8 cellular contexts compared by ENCODE assay signal in genomic region chr19:3507371-3508120, GRCh38. TPM values are rescaled to one million over a fixed set of nuclear protein-coding genes. Genes with fewer than 3 reads are reported as not detected.
DNase-seq lines count a peak whose midpoint lies in the region; ATAC-seq and TF ChIP-seq lines count a peak whose summit lies in the region.

No MANE protein-coding gene starts in this region.

- no peak for ATAC-seq in upper lobe of right lung

- peak overlapping the region; percentile 61 for H3K9ac ChIP-seq in muscle layer of colon (ENCODE audit: low read length)

- H3K4me3 ChIP-seq in GM06990 (replicated peaks; ENCODE audit: low read depth, low read length), result peak overlapping the region; percentile 75
- peak overlapping the region; percentile 69 to 99 (median 91) for H3K4me3 ChIP-seq in dorsolateral prefrontal cortex
- peak overlapping the region; percentile 78 to 84 for H3K4me3 ChIP-seq in muscle layer of colon (ENCODE audit: low read depth in 1 of 2, low read length in 2 of 2)
- peak overlapping the region; percentile 75 for H3K4me3 ChIP-seq in upper lobe of right lung

- H3K9me3 ChIP-seq in muscle layer of colon (ENCODE audit: low read length) (no peaks in the 10 kb centered on the region), upper lobe of right lung (no peaks in the 10 kb centered on the region)

- TF ChIP-seq CTCF in GM06990 (IDR thresholded peaks at IDR 0.05; ENCODE audit: insufficient read depth, low read length, poor library complexity, severe bottlenecking) (no peak), dorsolateral prefrontal cortex (IDR thresholded peaks at IDR 0.05 in 54 of 56, conservative IDR thresholded peaks at IDR 0.05 in 2 of 56; ENCODE audit: low read depth in 1 of 56, partially characterized antibody in 56 of 56) (no peak), upper lobe of right lung (IDR thresholded peaks at IDR 0.05) (no peak)

- H3K4me1 ChIP-seq in muscle layer of colon (ENCODE audit: insufficient read depth, low read length) (peaks cover 4% of the 10 kb centered on the region), upper lobe of right lung (peaks cover 13% of the 10 kb centered on the region)

- no peak for DNase-seq in GM06990 (ENCODE audit: extremely low read depth, insufficient read length)
- DNase-seq in T-helper 2 cell, result peak in 4 of 5 experiments; percentile 12 to 33 (median 20)
- DNase-seq in dorsolateral prefrontal cortex, result peak in 2 of 10 donors; percentile 26 to 45
- DNase-seq in upper lobe of right lung, result no peak
- no peak for DNase-seq in superior temporal gyrus (ENCODE audit: extremely low spot score)
- no peak for DNase-seq in NOMO-1 treated with DMSO at 0.1 percent for 48 hours (lab: John Stamatoyannopoulos, UW; ENCODE audit: unreplicated experiment)
- DNase-seq in iPS-NIHi11 (ENCODE audit: low spot score), result no peak

- intact Hi-C loops in dorsolateral prefrontal cortex (cut with DNase I) (loop anchor here in 1 of 2 donors (5.0 kb wide), 1 partner anchor 35 kb away; no protein-coding TSS in a partner anchor), upper lobe of right lung (cut with DNase I) (no loop called here)

- H3K27me3 ChIP-seq in GM06990 (replicated peaks; ENCODE audit: control insufficient read depth, insufficient read depth, low read length), result no peaks in the 10 kb centered on the region
- H3K27me3 ChIP-seq in dorsolateral prefrontal cortex, result no peaks in the 10 kb centered on the region
- H3K27me3 ChIP-seq in muscle layer of colon (ENCODE audit: control insufficient read depth in 1 of 2, insufficient read depth in 2 of 2, low read length in 2 of 2), result no peaks in the 10 kb centered on the region
- no peaks in the 10 kb centered on the region for H3K27me3 ChIP-seq in upper lobe of right lung

- H3K27ac ChIP-seq in dorsolateral prefrontal cortex (peak overlapping the region in 30 of 59 donors; percentile 10 to 92 (median 86)), muscle layer of colon (ENCODE audit: low read depth, low read length) (peak overlapping the region; percentile 75), upper lobe of right lung (no peak overlapping the region)

- peaks cover 7% of the 10 kb centered on the region for H3K36me3 ChIP-seq in GM06990 (ENCODE audit: control insufficient read depth, insufficient read depth, low read length)
- peaks cover 16% of the 10 kb centered on the region for H3K36me3 ChIP-seq in muscle layer of colon (ENCODE audit: insufficient read depth, low read length)
- no peaks in the 10 kb centered on the region for H3K36me3 ChIP-seq in upper lobe of right lung

RNA-seq across cellular contexts. Expression of gene FZR1, which starts 1.4 kb away (rescaled TPM):
- 10 to 100 TPM; 46.4 to 99.1 (median 71.7) TPM for total RNA-seq in dorsolateral prefrontal cortex
- total RNA-seq in upper lobe of right lung, result 30.8 TPM

RNA-seq across cellular contexts. Expression of gene DOHH, which starts 7.1 kb away (rescaled TPM):
- total RNA-seq in dorsolateral prefrontal cortex, result 10 to 100 TPM; 16.9 to 48.4 (median 26.1) TPM
- total RNA-seq in upper lobe of right lung, result 12.2 TPM

RNA-seq across cellular contexts. Expression of gene SMIM44, which starts 24.3 kb away (rescaled TPM):
- total RNA-seq in dorsolateral prefrontal cortex, result 1 to 10 TPM in 2 of 120 experiments, not detected in 118; 1.4 to 1.6 TPM
- total RNA-seq in upper lobe of right lung, result not detected

RNA-seq across cellular contexts. Expression of gene SMIM24, which starts 27.2 kb away (rescaled TPM):
- 10 to 100 TPM in 4 of 120 experiments, 1 to 10 TPM in 112, under 1 TPM in 3, not detected in 1; 0.80 to 14.7 (median 4.2) TPM for total RNA-seq in dorsolateral prefrontal cortex
- total RNA-seq in upper lobe of right lung, result not detected

RNA-seq across cellular contexts. Expression of gene TEKTIP1, which starts 31.4 kb away (rescaled TPM):
- total RNA-seq in dorsolateral prefrontal cortex, result 10 to 100 TPM in 3 of 120 experiments, 1 to 10 TPM in 117; 1.0 to 11.2 (median 4.6) TPM
- 3.2 TPM for total RNA-seq in upper lobe of right lung

Comparison
In these comparisons a context has a peak if more than half of its experiments do, and no peak if none do; other contexts are left out.
1. DNase-seq: peak in T-helper 2 cell (4 of 5); none in GM06990 (single experiment), upper lobe of right lung (single experiment), superior temporal gyrus (single experiment), NOMO-1 treated with DMSO at 0.1 percent for 48 hours (single experiment) and iPS-NIHi11 (single experiment).
2. Peak in every context shown above with its lines, with median percentiles within 50 percentile points of each other: H3K4me3 ChIP-seq.